Comparison of ENCODE assay signal across 27 cellular contexts in the genomic region with DNA sequence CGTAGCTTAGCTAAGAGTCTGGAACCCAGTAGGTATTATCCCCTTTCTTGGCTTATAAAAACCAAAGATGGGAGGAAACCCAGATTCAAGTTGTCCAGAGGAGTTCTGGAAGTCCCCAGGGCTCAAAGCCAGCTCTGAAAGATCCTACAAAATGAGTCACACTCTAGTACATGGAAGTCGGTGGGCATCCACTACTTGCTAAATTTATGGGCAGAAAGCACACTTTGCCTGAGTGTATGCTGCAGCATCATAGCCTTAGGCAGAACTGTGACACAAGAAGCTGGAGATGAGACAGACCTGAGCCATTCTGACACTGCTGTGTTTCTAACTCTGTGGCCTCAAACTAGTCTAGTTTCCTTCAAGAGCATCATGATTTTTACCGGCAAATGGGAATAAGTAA.
DNase-seq lines count a peak whose midpoint lies in the region; ATAC-seq and TF ChIP-seq lines count a peak whose summit lies in the region.
"Had no signal": no experiment of that assay in that cellular context is flagged by ENCODE, and none has a peak within 500 bp of the region (broad histone marks: within the 10 kb centered on the region; RNA-seq: fewer than 3 reads in every experiment).

No MANE protein-coding gene starts in this region.

- dilution Hi-C loops in mammary epithelial cell (cut with HindIII; ENCODE audit: low sequenced_read_pairs), result no loop called here

- H3K4me2 ChIP-seq in mammary epithelial cell (ENCODE audit: insufficient read depth, low read depth, low read length), result peak overlapping the region; percentile 34
- H3K4me2 ChIP-seq: A549 had no signal

- H4K20me1 ChIP-seq in mammary epithelial cell (ENCODE audit: insufficient read depth, low read length), result no peaks in the 10 kb centered on the region

- CTCF ChIA-PET in mammary epithelial cell (lab: Charles Lee; ENCODE audit: low non-redundant PET), result no interaction called here
- CTCF ChIA-PET in WTC11 (lab: Charles Lee), result no interaction called here

- DNase-seq in AG08395 (ENCODE audit: low spot score), result peak; percentile 54
- DNase-seq in LHCN-M2 (ENCODE audit: low read depth), result peak; percentile 50
- DNase-seq in mammary epithelial cell, result peak; percentile 77
- DNase-seq in foreskin keratinocyte, result peak; percentile 31 to 54
- DNase-seq in NCI-H1105 treated with DMSO at 0.1 percent for 48 hours (lab: John Stamatoyannopoulos, UW), result no peak
- DNase-seq in SHP77 treated with DMSO at 0.1 percent for 48 hours (lab: John Stamatoyannopoulos, UW), result no peak
- DNase-seq in NCI-H1694 treated with DMSO at 0.1 percent for 48 hours (lab: John Stamatoyannopoulos, UW), result no peak
- DNase-seq in WTC11 (ENCODE audit: low spot score), result no peak
- DNase-seq: activated CD8-positive, alpha-beta T cell treated with anti-CD3 and anti-CD28 coated beads, Interleukin-2, amount 10 ng/mL, durations not matched to agents 7 days and 5 days; activated effector memory CD4-positive, alpha-beta T cell treated with Interleukin-2 at 50 U/mL for 16 hours; activated naive CD8-positive, alpha-beta T cell treated with anti-CD3 and anti-CD28 coated beads for 36 hours; activated T-cell treated with anti-CD3 and anti-CD28 coated beads for 4 hours; body of pancreas; C1 segment of cervical spinal cord; cortex of kidney; left ventricle myocardium inferior; midbrain; natural killer cell; NCI-H1105; NCI-H510A treated with DMSO at 0.1 percent for 48 hours; retina; SJCRH30; substantia nigra; T-cell; upper lobe of left lung had no signal

- H2AFZ ChIP-seq in mammary epithelial cell (ENCODE audit: low read depth, low read length), result no peak overlapping the region

- TF ChIP-seq CTCF in mammary epithelial cell (conservative IDR thresholded peaks at IDR 0.05 in 1 of 2, IDR thresholded peaks at IDR 0.05 in 1 of 2; ENCODE audit: extremely low read depth in 1 of 2, insufficient read depth in 1 of 2, low read depth in 1 of 2, low read length in 2 of 2) (no peak), foreskin keratinocyte (conservative IDR thresholded peaks at IDR 0.05) (no peak), WTC11 (IDR thresholded peaks at IDR 0.05) (no peak)

- H3K4me1 ChIP-seq in mammary epithelial cell (ENCODE audit: insufficient read depth, low read length) (peaks cover 34% of the 10 kb centered on the region), foreskin keratinocyte (no peaks in the 10 kb centered on the region)
- H3K4me1 ChIP-seq: A549, body of pancreas, left ventricle myocardium inferior, SJCRH30, upper lobe of left lung had no signal

- no peaks in the 10 kb centered on the region for H3K9me3 ChIP-seq in mammary epithelial cell (replicated peaks; ENCODE audit: insufficient read depth, low read length)
- H3K9me3 ChIP-seq: A549, body of pancreas, left ventricle myocardium inferior, SJCRH30, upper lobe of left lung had no signal

- H3K4me3 ChIP-seq in mammary epithelial cell (replicated peaks in 1 of 3; ENCODE audit: insufficient read depth in 1 of 3, low read depth in 2 of 3, low read length in 3 of 3), result no peak overlapping the region
- H3K4me3 ChIP-seq: A549, body of pancreas, left ventricle myocardium inferior, SJCRH30, upper lobe of left lung had no signal

- H3K27ac ChIP-seq in mammary epithelial cell (ENCODE audit: insufficient read depth, low read depth, low read length) (peak overlapping the region; percentile 56), foreskin keratinocyte (no peak overlapping the region)
- H3K27ac ChIP-seq: A549, body of pancreas, left ventricle myocardium inferior, SJCRH30, upper lobe of left lung had no signal

- ATAC-seq in foreskin keratinocyte, result peak; percentile 82
- no peak for ATAC-seq in WTC11
- ATAC-seq: A549; activated CD8-positive, alpha-beta T cell treated with anti-CD3 and anti-CD28 coated beads, Interleukin-2, amount 10 ng/mL, durations not matched to agents 7 days and 5 days; body of pancreas; natural killer cell; Panc1; T-cell had no signal

- no peaks in the 10 kb centered on the region for H3K9me3 Mint-ChIP-seq in WTC11
- H3K9me3 Mint-ChIP-seq: activated naive CD8-positive, alpha-beta T cell treated with anti-CD3 and anti-CD28 coated beads for 36 hours; natural killer cell; T-cell had no signal

- no peak overlapping the region for H3K27ac Mint-ChIP-seq in WTC11
- H3K27ac Mint-ChIP-seq: activated CD8-positive, alpha-beta T cell treated with anti-CD3 and anti-CD28 coated beads, Interleukin-2, amount 10 ng/mL, durations not matched to agents 7 days and 5 days; activated naive CD8-positive, alpha-beta T cell treated with anti-CD3 and anti-CD28 coated beads for 36 hours; natural killer cell; T-cell had no signal

- H3K27me3 ChIP-seq in mammary epithelial cell (ENCODE audit: insufficient read depth, low read length), result no peaks in the 10 kb centered on the region
- no peaks in the 10 kb centered on the region for H3K27me3 ChIP-seq in foreskin keratinocyte
- H3K27me3 ChIP-seq: body of pancreas, SJCRH30, upper lobe of left lung had no signal

- no peaks in the 10 kb centered on the region for H3K36me3 ChIP-seq in mammary epithelial cell (ENCODE audit: insufficient read depth, low read length)
- H3K36me3 ChIP-seq: left ventricle myocardium inferior, SJCRH30, upper lobe of left lung had no signal

- no peaks in the 10 kb centered on the region for H3K36me3 Mint-ChIP-seq in WTC11
- H3K36me3 Mint-ChIP-seq: activated naive CD8-positive, alpha-beta T cell treated with anti-CD3 and anti-CD28 coated beads for 36 hours; natural killer cell; T-cell had no signal

- in situ Hi-C loops in mammary epithelial cell (cut with MboI; ENCODE audit: low sequenced_read_pairs in 2 of 2), result no loop called here

- POLR2A ChIA-PET in WTC11 (lab: Charles Lee), result no interaction called here

- 38% methylated on average over 3 of the region's 3 CpGs for WGBS in mammary epithelial cell (ENCODE audit: low coverage, missing lambda C conversion rate)

- no TSS peak for BruUV-seq in mammary epithelial cell (replicated peaks; lab: Mats Ljungman, UMichigan)

- intact Hi-C loops in mammary epithelial cell (cut with micrococcal nuclease), result loop anchor here (5.0 kb wide), 1 partner anchor 57 kb away; no protein-coding TSS in a partner anchor

- no peaks in the 10 kb centered on the region for H3K27me3 Mint-ChIP-seq in WTC11 (ENCODE audit: low read depth)
- H3K27me3 Mint-ChIP-seq: activated naive CD8-positive, alpha-beta T cell treated with anti-CD3 and anti-CD28 coated beads for 36 hours had no signal

- no peak overlapping the region for H3K4me3 Mint-ChIP-seq in WTC11
- H3K4me3 Mint-ChIP-seq: activated CD8-positive, alpha-beta T cell treated with anti-CD3 and anti-CD28 coated beads, Interleukin-2, amount 10 ng/mL, durations not matched to agents 7 days and 5 days; activated naive CD8-positive, alpha-beta T cell treated with anti-CD3 and anti-CD28 coated beads for 36 hours; natural killer cell; T-cell had no signal

- no peaks in the 10 kb centered on the region for H3K79me2 ChIP-seq in mammary epithelial cell (ENCODE audit: insufficient read depth, low read length)

- H3K9ac ChIP-seq in mammary epithelial cell (ENCODE audit: insufficient read depth, low read length), result no peak overlapping the region

- H3K4me1 Mint-ChIP-seq in WTC11, result no peaks in the 10 kb centered on the region
- H3K4me1 Mint-ChIP-seq: activated naive CD8-positive, alpha-beta T cell treated with anti-CD3 and anti-CD28 coated beads for 36 hours; natural killer cell; T-cell had no signal

TF ChIP-seq in WTC11, 78 proteins besides CTCF, POLR2A, EP300 and RAD21 (continues in another document):
- TF ChIP-seq, protein P1, sequence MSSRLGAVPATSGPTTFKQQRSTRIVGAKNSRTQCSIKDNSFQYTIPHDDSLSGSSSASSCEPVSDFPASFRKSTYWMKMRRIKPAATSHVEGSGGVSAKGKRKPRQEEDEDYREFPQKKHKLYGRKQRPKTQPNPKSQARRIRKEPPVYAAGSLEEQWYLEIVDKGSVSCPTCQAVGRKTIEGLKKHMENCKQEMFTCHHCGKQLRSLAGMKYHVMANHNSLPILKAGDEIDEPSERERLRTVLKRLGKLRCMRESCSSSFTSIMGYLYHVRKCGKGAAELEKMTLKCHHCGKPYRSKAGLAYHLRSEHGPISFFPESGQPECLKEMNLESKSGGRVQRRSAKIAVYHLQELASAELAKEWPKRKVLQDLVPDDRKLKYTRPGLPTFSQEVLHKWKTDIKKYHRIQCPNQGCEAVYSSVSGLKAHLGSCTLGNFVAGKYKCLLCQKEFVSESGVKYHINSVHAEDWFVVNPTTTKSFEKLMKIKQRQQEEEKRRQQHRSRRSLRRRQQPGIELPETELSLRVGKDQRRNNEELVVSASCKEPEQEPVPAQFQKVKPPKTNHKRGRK (CRISPR knock-in tag; IDR thresholded peaks at IDR 0.05; ENCODE audit: borderline replicate concordance), result no peak
- TF ChIP-seq, protein P2, sequence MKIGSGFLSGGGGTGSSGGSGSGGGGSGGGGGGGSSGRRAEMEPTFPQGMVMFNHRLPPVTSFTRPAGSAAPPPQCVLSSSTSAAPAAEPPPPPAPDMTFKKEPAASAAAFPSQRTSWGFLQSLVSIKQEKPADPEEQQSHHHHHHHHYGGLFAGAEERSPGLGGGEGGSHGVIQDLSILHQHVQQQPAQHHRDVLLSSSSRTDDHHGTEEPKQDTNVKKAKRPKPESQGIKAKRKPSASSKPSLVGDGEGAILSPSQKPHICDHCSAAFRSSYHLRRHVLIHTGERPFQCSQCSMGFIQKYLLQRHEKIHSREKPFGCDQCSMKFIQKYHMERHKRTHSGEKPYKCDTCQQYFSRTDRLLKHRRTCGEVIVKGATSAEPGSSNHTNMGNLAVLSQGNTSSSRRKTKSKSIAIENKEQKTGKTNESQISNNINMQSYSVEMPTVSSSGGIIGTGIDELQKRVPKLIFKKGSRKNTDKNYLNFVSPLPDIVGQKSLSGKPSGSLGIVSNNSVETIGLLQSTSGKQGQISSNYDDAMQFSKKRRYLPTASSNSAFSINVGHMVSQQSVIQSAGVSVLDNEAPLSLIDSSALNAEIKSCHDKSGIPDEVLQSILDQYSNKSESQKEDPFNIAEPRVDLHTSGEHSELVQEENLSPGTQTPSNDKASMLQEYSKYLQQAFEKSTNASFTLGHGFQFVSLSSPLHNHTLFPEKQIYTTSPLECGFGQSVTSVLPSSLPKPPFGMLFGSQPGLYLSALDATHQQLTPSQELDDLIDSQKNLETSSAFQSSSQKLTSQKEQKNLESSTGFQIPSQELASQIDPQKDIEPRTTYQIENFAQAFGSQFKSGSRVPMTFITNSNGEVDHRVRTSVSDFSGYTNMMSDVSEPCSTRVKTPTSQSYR (CRISPR knock-in tag; IDR thresholded peaks at IDR 0.05), result no peak

Comparison
In these comparisons a context has a peak if more than half of its experiments do, and no peak if none do; other contexts are left out.
1. DNase-seq: peak in AG08395 (single experiment), LHCN-M2 (single experiment), mammary epithelial cell (single experiment) and foreskin keratinocyte (2 of 2); none in NCI-H1105 treated with DMSO at 0.1 percent for 48 hours (single experiment), SHP77 treated with DMSO at 0.1 percent for 48 hours (single experiment), NCI-H1694 treated with DMSO at 0.1 percent for 48 hours (single experiment) and WTC11 (single experiment).